ENCODE assay signal across 1 cellular context in genomic region chr4:19791422-19792113, GRCh38.
TF ChIP-seq lines count a peak whose summit lies in the region.

No MANE protein-coding gene starts in this region.

TF ChIP-seq in IMR-90, 13 proteins besides CTCF, POLR2A, EP300 and RAD21 (continued from another document):
- TF ChIP-seq RFX5 (IDR thresholded peaks at IDR 0.05; ENCODE audit: low read depth, low read length) (no peak), BHLHE40 (IDR thresholded peaks at IDR 0.05; ENCODE audit: low read depth, low read length) (no peak), MXI1 (IDR thresholded peaks at IDR 0.05; ENCODE audit: borderline replicate concordance, low read depth, low read length) (no peak), CEBPB (IDR thresholded peaks at IDR 0.05; ENCODE audit: low read depth, low read length) (no peak), RCOR1 (IDR thresholded peaks at IDR 0.05; ENCODE audit: insufficient replicate concordance, low read length) (no peak), ELK1 (IDR thresholded peaks at IDR 0.05; ENCODE audit: borderline replicate concordance, low read depth, low read length) (no peak), MAFK (IDR thresholded peaks at IDR 0.05; ENCODE audit: low read depth, low read length) (no peak), SMC3 (IDR thresholded peaks at IDR 0.05; ENCODE audit: low read depth, low read length) (no peak), FOS (IDR thresholded peaks at IDR 0.05; ENCODE audit: low read depth, low read length) (no peak), MAZ (IDR thresholded peaks at IDR 0.05; ENCODE audit: borderline replicate concordance, low read depth, low read length) (no peak)
